Comparison of ENCODE assay signal across 19 cellular contexts in genomic region chr10:46271131-46271530, GRCh38. TPM values are rescaled to one million over a fixed set of nuclear protein-coding genes. Genes with fewer than 3 reads are reported as not detected.
"Had no signal": no experiment of that assay in that cellular context is flagged by ENCODE, and none has a peak within 500 bp of the region (broad histone marks: within the 10 kb centered on the region; RNA-seq: fewer than 3 reads in every experiment).

No MANE protein-coding gene starts in this region.

RNA-seq across cellular contexts. Expression of gene ANTXRL, which starts 15.7 kb away (rescaled TPM):
- total RNA-seq: activated CD8-positive, alpha-beta T cell treated with anti-CD3 and anti-CD28 coated beads for 36 hours; activated T-helper 1 cell treated with anti-CD3 and anti-CD28 coated beads, Interleukin-12 subunit alpha, Interleukin-12 subunit beta, Interleukin-2, Interleukin-4 antibody, amounts not matched to agents 30 ng/mL and 10 ng/mL and 1 ng/mL, durations not matched to agents 14 hours and 24 hours and 36 hours; bronchial epithelial cell; dermis microvascular lymphatic vessel endothelial cell; endothelial cell of umbilical vein; fibroblast of lung; fibroblast of villous mesenchyme; gastroesophageal sphincter; hepatocyte; left cardiac atrium; liver; mammary epithelial cell; mesothelial cell of epicardium; naive thymus-derived CD8-positive, alpha-beta T cell; neural crest cell; pancreas; sigmoid colon; temporal lobe; transverse colon had no signal
